Comparison of ENCODE assay signal across 29 cellular contexts in genomic region chr20:9955646-9956045, GRCh38.
DNase-seq lines count a peak whose midpoint lies in the region; FAIRE-seq and TF ChIP-seq lines count a peak whose summit lies in the region.
"Had no signal": no experiment of that assay in that cellular context is flagged by ENCODE, and none has a peak within 500 bp of the region (broad histone marks: within the 10 kb centered on the region; RNA-seq: fewer than 3 reads in every experiment).

No MANE protein-coding gene starts in this region.

- no peaks in the 10 kb centered on the region for H3K27me3 ChIP-seq in bronchial epithelial cell (ENCODE audit: control insufficient read depth, insufficient read depth, low read length)
- H3K27me3 ChIP-seq: right atrium auricular region, SJSA1, spleen, suprapubic skin had no signal

- peaks cover 5% of the 10 kb centered on the region for H3K9me3 Mint-ChIP-seq in progenitor cell of endocrine pancreas (ENCODE audit: low read depth)
- H3K9me3 Mint-ChIP-seq: CD4-positive, alpha-beta T cell; natural killer cell; stimulated activated effector memory CD8-positive, alpha-beta T cell treated with anti-CD3 and anti-CD28 coated beads, Interleukin-12 subunit alpha, Interleukin-12 subunit beta, amount 100 ng/mL, for 72 hours had no signal

- H3K27ac Mint-ChIP-seq in progenitor cell of endocrine pancreas, result no peak overlapping the region
- H3K27ac Mint-ChIP-seq: activated CD8-positive, alpha-beta T cell treated with anti-CD3 and anti-CD28 coated beads, Interleukin-2, amount 10 ng/mL, durations not matched to agents 7 days and 5 days; activated naive CD8-positive, alpha-beta T cell treated with anti-CD3 and anti-CD28 coated beads, Interleukin-2, amount 50 U/mL, for 24 hours; CD4-positive, alpha-beta T cell; natural killer cell; stimulated activated effector memory CD8-positive, alpha-beta T cell treated with anti-CD3 and anti-CD28 coated beads, Interleukin-12 subunit alpha, Interleukin-12 subunit beta, amount 100 ng/mL, for 72 hours had no signal

- no peaks in the 10 kb centered on the region for H3K27me3 Mint-ChIP-seq in progenitor cell of endocrine pancreas

- no peak overlapping the region for H3K4me3 ChIP-seq in bronchial epithelial cell (ENCODE audit: low read depth, low read length)
- H3K4me3 ChIP-seq: esophagus muscularis mucosa, right atrium auricular region, SJSA1, spleen, suprapubic skin had no signal

- no peaks in the 10 kb centered on the region for H3K36me3 Mint-ChIP-seq in progenitor cell of endocrine pancreas (ENCODE audit: insufficient read depth)
- H3K36me3 Mint-ChIP-seq: natural killer cell; stimulated activated effector memory CD8-positive, alpha-beta T cell treated with anti-CD3 and anti-CD28 coated beads, Interleukin-12 subunit alpha, Interleukin-12 subunit beta, amount 100 ng/mL, for 72 hours had no signal

- FAIRE-seq in H54 (lab: Jason Lieb, UNC) (peak; percentile 96), bronchial epithelial cell (lab: Jason Lieb, UNC) (no peak)
- FAIRE-seq: G401.6, H1 had no signal

- DNase-seq in H54 (ENCODE audit: insufficient read length, low spot score), result peak; percentile 21
- peak; percentile 9 for DNase-seq in MV-4-11 (lab: John Stamatoyannopoulos, UW)
- DNase-seq in bronchial epithelial cell (ENCODE audit: low read depth), result peak; percentile 83
- peak; percentile 16 for DNase-seq in renal cortical epithelial cell (ENCODE audit: low read depth)
- DNase-seq in activated gamma-delta T cell treated with Interleukin-2 at 50 U/mL for 16 hours, result no peak
- DNase-seq in activated CD4-positive, alpha-beta T cell treated with anti-CD3 and anti-CD28 coated beads, Interleukin-2, amount 50 U/mL, for 1 hour, result no peak
- no peak for DNase-seq in progenitor cell of endocrine pancreas (ENCODE audit: low spot score, unreplicated experiment)
- DNase-seq: activated CD4-positive, alpha-beta T cell treated with anti-CD3 and anti-CD28 coated beads for 1 hour; activated CD8-positive, alpha-beta T cell treated with anti-CD3 and anti-CD28 coated beads, Interleukin-2, amount 10 ng/mL, durations not matched to agents 7 days and 5 days; activated effector memory CD4-positive, alpha-beta T cell treated with Interleukin-2 at 50 U/mL for 16 hours; activated naive CD8-positive, alpha-beta T cell treated with anti-CD3 and anti-CD28 coated beads, Interleukin-2, amount 50 U/mL, for 24 hours; activated T-cell treated with anti-CD3 and anti-CD28 coated beads for 4 hours; CD4-positive, alpha-beta T cell; DMS 273 treated with DMSO at 0.1 percent for 48 hours; effector memory CD4-positive, alpha-beta T cell; hypothalamus; islet precursor cell; natural killer cell; NCI-H1417 treated with DMSO at 0.1 percent for 48 hours; NCI-H446 treated with DMSO at 0.1 percent for 48 hours; spleen; stimulated activated CD4-positive, alpha-beta T cell treated with anti-CD3 and anti-CD28 coated beads, Interleukin-2, amount 100 ng/mL, for 48 hours had no signal

- no peak overlapping the region for H3K4me3 Mint-ChIP-seq in progenitor cell of endocrine pancreas (ENCODE audit: low read depth)
- H3K4me3 Mint-ChIP-seq: activated CD8-positive, alpha-beta T cell treated with anti-CD3 and anti-CD28 coated beads, Interleukin-2, amount 10 ng/mL, durations not matched to agents 7 days and 5 days; activated naive CD8-positive, alpha-beta T cell treated with anti-CD3 and anti-CD28 coated beads, Interleukin-2, amount 50 U/mL, for 24 hours; CD4-positive, alpha-beta T cell; natural killer cell; stimulated activated effector memory CD8-positive, alpha-beta T cell treated with anti-CD3 and anti-CD28 coated beads, Interleukin-12 subunit alpha, Interleukin-12 subunit beta, amount 100 ng/mL, for 72 hours had no signal

- no peaks in the 10 kb centered on the region for H3K36me3 ChIP-seq in bronchial epithelial cell (ENCODE audit: control insufficient read depth, insufficient read depth, low read length)
- H3K36me3 ChIP-seq: esophagus muscularis mucosa, right atrium auricular region, SJSA1, spleen, suprapubic skin had no signal

- no peaks in the 10 kb centered on the region for H3K4me1 Mint-ChIP-seq in progenitor cell of endocrine pancreas (ENCODE audit: low read depth)
- H3K4me1 Mint-ChIP-seq: activated naive CD8-positive, alpha-beta T cell treated with anti-CD3 and anti-CD28 coated beads, Interleukin-2, amount 50 U/mL, for 24 hours; natural killer cell; stimulated activated effector memory CD8-positive, alpha-beta T cell treated with anti-CD3 and anti-CD28 coated beads, Interleukin-12 subunit alpha, Interleukin-12 subunit beta, amount 100 ng/mL, for 72 hours had no signal

- no peak for TF ChIP-seq POLR2A in H54 (IDR thresholded peaks at IDR 0.05; ENCODE audit: low read depth, low read length)

- no peak for TF ChIP-seq CTCF in bronchial epithelial cell (IDR thresholded peaks at IDR 0.05; ENCODE audit: insufficient read depth, low read length, severe bottlenecking)
- TF ChIP-seq CTCF in progenitor cell of endocrine pancreas (IDR thresholded peaks at IDR 0.05; ENCODE audit: unreplicated experiment), result no peak

Comparison
In these comparisons a context has a peak if more than half of its experiments do, and no peak if none do; other contexts are left out.
1. DNase-seq: peak in H54 (single experiment), MV-4-11 (single experiment), bronchial epithelial cell (single experiment) and renal cortical epithelial cell (single experiment); none in activated gamma-delta T cell treated with Interleukin-2 at 50 U/mL for 16 hours (single experiment), activated CD4-positive, alpha-beta T cell treated with anti-CD3 and anti-CD28 coated beads, Interleukin-2, amount 50 U/mL, for 1 hour (single experiment) and progenitor cell of endocrine pancreas (single experiment).